In genomic region chr18:35347991-35348390, GRCh38 we compare ENCODE assay signal across 18 cellular contexts.
"Had no signal": no experiment of that assay in that cellular context is flagged by ENCODE, and none has a peak within 500 bp of the region (broad histone marks: within the 10 kb centered on the region; RNA-seq: fewer than 3 reads in every experiment).

No MANE protein-coding gene starts in this region.

- H3K9ac ChIP-seq: neural progenitor cell had no signal

- H3K36me3 ChIP-seq: colonic mucosa, neural progenitor cell, pancreas had no signal

- H3K4me3 ChIP-seq: colonic mucosa, hepatocyte, lung, neural progenitor cell, pancreas had no signal

- H3K9me3 ChIP-seq: colonic mucosa, pancreas had no signal

- H3K27me3 ChIP-seq: colonic mucosa, foreskin keratinocyte, hepatocyte, neural progenitor cell, pancreas had no signal

- H3K4me1 ChIP-seq: colonic mucosa had no signal

- DNase-seq: colonic mucosa; effector CD8-positive, alpha-beta T cell; foreskin keratinocyte; kidney; left cardiac atrium; left ventricle myocardium superior; mesenchymal stem cell; midbrain; nucleus accumbens; pancreas; right cardiac atrium; small intestine; stimulated activated CD4-positive, alpha-beta T cell treated with anti-CD3 and anti-CD28 coated beads, Interleukin-12 subunit alpha, Interleukin-12 subunit beta, amount 100 ng/mL, for 4 hours; stimulated activated naive CD4-positive, alpha-beta T cell treated with Interleukin-2 at 50 U/mL for 16 hours; trophoblast cell had no signal
